In the genomic region with DNA sequence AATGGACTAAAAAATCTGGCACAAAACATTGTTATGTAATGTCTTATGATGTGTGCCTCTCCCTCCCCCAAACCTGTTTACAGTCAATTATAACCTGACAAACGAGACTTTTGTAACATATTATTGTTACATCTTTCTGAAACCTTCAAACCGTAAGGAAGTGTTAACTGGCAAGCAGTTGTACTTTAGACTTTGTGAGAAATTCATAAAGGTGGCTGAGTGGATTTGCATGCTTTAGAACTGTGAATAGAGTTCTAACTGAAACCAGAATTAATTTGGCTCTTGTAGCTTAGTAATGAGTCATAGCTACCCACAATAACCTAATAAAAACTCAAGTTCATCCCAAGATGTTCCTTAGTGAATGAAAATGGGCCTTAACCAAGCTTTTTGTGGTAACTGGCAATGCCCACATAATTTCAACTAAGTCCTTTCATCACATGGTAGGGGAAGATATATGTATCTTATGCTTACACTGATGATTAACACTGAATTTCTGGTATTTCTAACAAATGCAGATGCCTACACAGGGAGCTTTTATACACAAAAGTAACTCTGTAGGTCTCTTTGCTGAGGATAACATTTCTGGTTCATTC, we compare ENCODE assay signal across 8 cellular contexts. TPM values are rescaled to one million over a fixed set of nuclear protein-coding genes. Genes with fewer than 3 reads are reported as not detected.
DNase-seq lines count a peak whose midpoint lies in the region; ATAC-seq lines count a peak whose summit lies in the region.

No MANE protein-coding gene starts in this region.

- peak overlapping the region; percentile 6 for H3K27ac ChIP-seq in temporal lobe (ENCODE audit: low read depth, low read length)

- ATAC-seq in GM19455 (IDR thresholded peaks at IDR 0.05; ENCODE audit: unreplicated experiment) (peak; percentile 78), HG03439 (IDR thresholded peaks at IDR 0.05; ENCODE audit: unreplicated experiment) (peak; percentile 79)

- peak; percentile 79 for DNase-seq in EH (ENCODE audit: low read depth)
- peak; percentile 35 for DNase-seq in cerebellum (ENCODE audit: low spot score)
- DNase-seq in iPS-NIHi11 (ENCODE audit: low spot score) = no peak
- DNase-seq in central memory CD4-positive, alpha-beta T cell = no peak
- DNase-seq in GF-D8 (lab: John Stamatoyannopoulos, UW) = no peak

RNA-seq across cellular contexts. Expression of a gene that starts 29.7 kb away (rescaled TPM):
- total RNA-seq in cerebellum (0.91 TPM), temporal lobe (0.74 TPM)

RNA-seq across cellular contexts. Expression of a gene that starts 29.9 kb away (rescaled TPM):
- total RNA-seq in cerebellum = 93.6 TPM
- total RNA-seq in temporal lobe = 74.0 TPM

RNA-seq across cellular contexts. Expression of a gene that starts 51.3 kb away (rescaled TPM):
- total RNA-seq in cerebellum = 11.8 TPM
- 7.6 TPM for total RNA-seq in temporal lobe

Comparison
In these comparisons a context has a peak if more than half of its experiments do, and no peak if none do; other contexts are left out.
1. DNase-seq: peak in EH (single experiment) and cerebellum (single experiment); none in iPS-NIHi11 (single experiment), central memory CD4-positive, alpha-beta T cell (single experiment) and GF-D8 (single experiment).